Comparison of ENCODE assay signal across 13 cellular contexts in genomic region chr18:58633874-58634273, GRCh38. TPM values are rescaled to one million over a fixed set of nuclear protein-coding genes. Genes with fewer than 3 reads are reported as not detected.
DNase-seq lines count a peak whose midpoint lies in the region; ATAC-seq, FAIRE-seq and TF ChIP-seq lines count a peak whose summit lies in the region.
"Had no signal": no experiment of that assay in that cellular context is flagged by ENCODE, and none has a peak within 500 bp of the region (broad histone marks: within the 10 kb centered on the region; RNA-seq: fewer than 3 reads in every experiment).

No MANE protein-coding gene starts in this region.

- peak; percentile 91 for FAIRE-seq in D721Med (lab: Jason Lieb, UNC)

- ATAC-seq in HG02938 (IDR thresholded peaks at IDR 0.05; ENCODE audit: unreplicated experiment), result no peak

- H3K4me1 ChIP-seq in mesendoderm (ENCODE audit: control insufficient read depth, low read depth, low read length), result peaks cover 17% of the 10 kb centered on the region

- peaks cover 3% of the 10 kb centered on the region for H3K9me3 Mint-ChIP-seq in activated T-helper 1 cell treated with anti-CD3 and anti-CD28 coated beads, Interleukin-12 subunit alpha, Interleukin-12 subunit beta, Interleukin-2, Interleukin-4 antibody, amounts not matched to agents 30 ng/mL and 10 ng/mL and 1 ng/mL, durations not matched to agents 14 hours and 24 hours and 36 hours

- H2BK5ac ChIP-seq in mesendoderm (ENCODE audit: low read length), result no peak overlapping the region

- H3K79me1 ChIP-seq in mesendoderm (ENCODE audit: low read length), result no peaks in the 10 kb centered on the region

- no peaks in the 10 kb centered on the region for H3K27me3 Mint-ChIP-seq in activated T-helper 1 cell treated with anti-CD3 and anti-CD28 coated beads, Interleukin-12 subunit alpha, Interleukin-12 subunit beta, Interleukin-2, Interleukin-4 antibody, amounts not matched to agents 30 ng/mL and 10 ng/mL and 1 ng/mL, durations not matched to agents 14 hours and 24 hours and 36 hours (ENCODE audit: insufficient read depth)

- H3K27ac ChIP-seq in mesendoderm (ENCODE audit: low read depth, low read length), result no peak overlapping the region

- peaks cover 3% of the 10 kb centered on the region for H3K36me3 Mint-ChIP-seq in activated T-helper 1 cell treated with anti-CD3 and anti-CD28 coated beads, Interleukin-12 subunit alpha, Interleukin-12 subunit beta, Interleukin-2, Interleukin-4 antibody, amounts not matched to agents 30 ng/mL and 10 ng/mL and 1 ng/mL, durations not matched to agents 14 hours and 24 hours and 36 hours (ENCODE audit: low read depth)
- H3K36me3 Mint-ChIP-seq: CD4-positive, CD25-positive, alpha-beta regulatory T cell had no signal

- H3K23ac ChIP-seq in mesendoderm (ENCODE audit: low read length), result no peak overlapping the region

- no peak overlapping the region for H4K5ac ChIP-seq in mesendoderm (ENCODE audit: low read length)

- no peaks in the 10 kb centered on the region for H3K79me2 ChIP-seq in mesendoderm (ENCODE audit: control insufficient read depth, insufficient read depth, low read length)

- peak; percentile 28 for DNase-seq in AG10803 (ENCODE audit: low read depth)
- no peak for DNase-seq in D721Med (ENCODE audit: insufficient read length, low spot score)
- DNase-seq in activated T-helper 1 cell treated with anti-CD3 and anti-CD28 coated beads, Interleukin-12 subunit alpha, Interleukin-12 subunit beta, Interleukin-2, Interleukin-4 antibody, amounts not matched to agents 30 ng/mL and 10 ng/mL and 1 ng/mL, durations not matched to agents 14 hours and 24 hours and 36 hours (ENCODE audit: low spot score), result no peak
- DNase-seq in mesendoderm, result no peak
- DNase-seq in NCI-H2029 treated with DMSO at 0.1 percent for 48 hours (lab: John Stamatoyannopoulos, UW), result no peak
- no peak for DNase-seq in NK-92 (lab: John Stamatoyannopoulos, UW; ENCODE audit: unreplicated experiment)
- DNase-seq: CD4-positive, CD25-positive, alpha-beta regulatory T cell; COR-L47; GDM1; NCI-H1105; OCI-M1; Right ventricle myocardium superior had no signal

- peak overlapping the region; percentile 8 for H2BK15ac ChIP-seq in mesendoderm (replicated peaks; ENCODE audit: low read depth)

- H3K4me1 Mint-ChIP-seq in activated T-helper 1 cell treated with anti-CD3 and anti-CD28 coated beads, Interleukin-12 subunit alpha, Interleukin-12 subunit beta, Interleukin-2, Interleukin-4 antibody, amounts not matched to agents 30 ng/mL and 10 ng/mL and 1 ng/mL, durations not matched to agents 14 hours and 24 hours and 36 hours (ENCODE audit: low read depth), result peaks cover 60% of the 10 kb centered on the region

- TF ChIP-seq CTCF in AG10803 (conservative IDR thresholded peaks at IDR 0.05; ENCODE audit: low read length), result no peak
- no peak for TF ChIP-seq CTCF in D721Med (IDR thresholded peaks at IDR 0.05; ENCODE audit: insufficient read depth, missing control alignments)

- H3K18ac ChIP-seq in mesendoderm (ENCODE audit: low read length), result no peak overlapping the region

- H3K36me3 ChIP-seq in mesendoderm (ENCODE audit: control insufficient read depth, insufficient read depth, low read length), result no peaks in the 10 kb centered on the region

- intact Hi-C loops in activated T-helper 1 cell treated with anti-CD3 and anti-CD28 coated beads, Interleukin-12 subunit alpha, Interleukin-12 subunit beta, Interleukin-2, Interleukin-4 antibody, amounts not matched to agents 30 ng/mL and 10 ng/mL and 1 ng/mL, durations not matched to agents 14 hours and 24 hours and 36 hours (cut with micrococcal nuclease), result loop anchor here (2.0 kb wide), 1 partner anchor 37 kb away; the partner anchor contains the start of gene MALT1

- no peak overlapping the region for H3K9ac ChIP-seq in mesendoderm (ENCODE audit: low read length)

- no peak overlapping the region for H3K56ac ChIP-seq in mesendoderm (ENCODE audit: low read length)

- no peak overlapping the region for H2AK5ac ChIP-seq in mesendoderm (ENCODE audit: low read length)

- no peak overlapping the region for H3K4me3 Mint-ChIP-seq in activated T-helper 1 cell treated with anti-CD3 and anti-CD28 coated beads, Interleukin-12 subunit alpha, Interleukin-12 subunit beta, Interleukin-2, Interleukin-4 antibody, amounts not matched to agents 30 ng/mL and 10 ng/mL and 1 ng/mL, durations not matched to agents 14 hours and 24 hours and 36 hours
- H3K4me3 Mint-ChIP-seq: CD4-positive, CD25-positive, alpha-beta regulatory T cell had no signal

- H2BK120ac ChIP-seq in mesendoderm (ENCODE audit: low read depth, low read length), result no peak overlapping the region

- H3K27ac Mint-ChIP-seq in activated T-helper 1 cell treated with anti-CD3 and anti-CD28 coated beads, Interleukin-12 subunit alpha, Interleukin-12 subunit beta, Interleukin-2, Interleukin-4 antibody, amounts not matched to agents 30 ng/mL and 10 ng/mL and 1 ng/mL, durations not matched to agents 14 hours and 24 hours and 36 hours, result peak overlapping the region; percentile 73

- H3K4me2 ChIP-seq in mesendoderm (ENCODE audit: low read length), result no peak overlapping the region

- no peak overlapping the region for H4K8ac ChIP-seq in mesendoderm (ENCODE audit: low read depth, low read length)

- H3K4me3 ChIP-seq in AG10803 (ENCODE audit: low read length) (no peak overlapping the region), mesendoderm (ENCODE audit: low read length) (no peak overlapping the region)

- no peak overlapping the region for H3K4ac ChIP-seq in mesendoderm (ENCODE audit: low read depth, low read length)

- no peaks in the 10 kb centered on the region for H3K27me3 ChIP-seq in mesendoderm (ENCODE audit: insufficient read depth, low read length, poor library complexity)

RNA-seq across cellular contexts. Expression of gene ALPK2, which starts 5.0 kb away (rescaled TPM):
- 0.16 and 0.47 TPM in 2 replicates for total RNA-seq in activated T-helper 1 cell treated with anti-CD3 and anti-CD28 coated beads, Interleukin-12 subunit alpha, Interleukin-12 subunit beta, Interleukin-2, Interleukin-4 antibody, amounts not matched to agents 30 ng/mL and 10 ng/mL and 1 ng/mL, durations not matched to agents 14 hours and 24 hours and 36 hours
- 3.0 TPM for polyA plus RNA-seq in mesendoderm (2013, experiment 1 of 2)
- 3.0 TPM for polyA plus RNA-seq in mesendoderm (2013, experiment 2 of 2)
- polyA plus RNA-seq: CD4-positive, CD25-positive, alpha-beta regulatory T cell had no signal

RNA-seq across cellular contexts. Expression of gene MALT1, which starts 37.4 kb away (rescaled TPM):
- total RNA-seq in activated T-helper 1 cell treated with anti-CD3 and anti-CD28 coated beads, Interleukin-12 subunit alpha, Interleukin-12 subunit beta, Interleukin-2, Interleukin-4 antibody, amounts not matched to agents 30 ng/mL and 10 ng/mL and 1 ng/mL, durations not matched to agents 14 hours and 24 hours and 36 hours, result 32.4 and 34.1 TPM in 2 replicates
- 17.6 TPM for polyA plus RNA-seq in mesendoderm (2013, experiment 1 of 2)
- polyA plus RNA-seq in mesendoderm (2013, experiment 2 of 2), result 17.7 TPM
